ENCODE assay signal across 13 cellular contexts in genomic region chr2:86025229-86025820, GRCh38.
DNase-seq lines count a peak whose midpoint lies in the region; ATAC-seq, FAIRE-seq and TF ChIP-seq lines count a peak whose summit lies in the region.
"Had no signal": no experiment of that assay in that cellular context is flagged by ENCODE, and none has a peak within 500 bp of the region (broad histone marks: within the 10 kb centered on the region; RNA-seq: fewer than 3 reads in every experiment).

No MANE protein-coding gene starts in this region.

- ATAC-seq in HepG2 (peak; percentile 27), HG03342 (IDR thresholded peaks at IDR 0.05; ENCODE audit: unreplicated experiment) (no peak)
- ATAC-seq: Right ventricle myocardium inferior; stimulated activated naive CD8-positive, alpha-beta T cell treated with anti-CD3 and anti-CD28 coated beads, Interleukin-15, Interleukin-2, amounts not matched to agents 100 U/mL and 50 U/mL, for 24 hours had no signal

- H3K36me3 ChIP-seq in HepG2 (replicated peaks in 1 of 2; ENCODE audit: control insufficient read depth in 1 of 2, insufficient read depth in 2 of 2, low read length in 2 of 2): peaks cover 23 to 51% of the 10 kb centered on the region in 2 experiments

- in situ Hi-C loops in HepG2 (cut with HindIII; ENCODE audit: extremely low pct_ligation_motif_present, low pct_unique_long_range_greater_than_20kb) (no loop called here), GM13976 (cut with MboI; ENCODE audit: low sequenced_read_pairs, unreplicated experiment) (no loop called here)

- POLR2A ChIA-PET in AG04450 (lab: Yijun Ruan, JAX) (no interaction called here), HepG2 (lab: Yijun Ruan, JAX) (no interaction called here)

- DNase-seq in AG04450 (ENCODE audit: low read depth, low spot score): no peak
- no peak for DNase-seq in HepG2 (ENCODE audit: low spot score)
- DNase-seq in GM13976 (ENCODE audit: low spot score): no peak
- no peak for DNase-seq in germinal center (ENCODE audit: low spot score)
- no peak for DNase-seq in NCI-H1436 (lab: John Stamatoyannopoulos, UW)
- DNase-seq: effector CD8-positive, alpha-beta T cell; NCI-H510A treated with DMSO at 0.1 percent for 48 hours; stimulated activated CD4-positive, alpha-beta T cell treated with anti-CD3 and anti-CD28 coated beads, Interleukin-2, amount 100 ng/mL, for 48 hours; stimulated activated naive CD8-positive, alpha-beta T cell treated with anti-CD3 and anti-CD28 coated beads, Interleukin-15, Interleukin-2, amounts not matched to agents 100 U/mL and 50 U/mL, for 24 hours had no signal

- H3K27me3 ChIP-seq in AG04450 (ENCODE audit: control insufficient read depth, insufficient read depth, low read length) (no peaks in the 10 kb centered on the region), HepG2 (ENCODE audit: control insufficient read depth in 1 of 2, insufficient read depth in 2 of 2, low read length in 2 of 2) (no peaks in the 10 kb centered on the region)

- no peak overlapping the region for H2AFZ ChIP-seq in HepG2 (ENCODE audit: low read length)

- TF ChIP-seq CTCF in AG04450 (IDR thresholded peaks at IDR 0.05; ENCODE audit: low read depth, low read length) (0 out of 2 replicates have a peak, but pooled peaks have one; percentile 21), GM12874 (IDR thresholded peaks at IDR 0.05; ENCODE audit: insufficient read depth, low read depth, low read length) (peak; percentile 7; the same call in 1 of the 2 replicates), VCaP (conservative IDR thresholded peaks at IDR 0.05) (peak; percentile 51), HepG2 (CRISPR knock-in tag; IDR thresholded peaks at IDR 0.05) (no peak), GM13976 (IDR thresholded peaks at IDR 0.05; ENCODE audit: borderline replicate concordance, control extremely low read depth, extremely low read depth, insufficient read depth, missing control alignments) (no peak)

- H3K9ac ChIP-seq in HepG2 (ENCODE audit: insufficient read depth, low read depth, low read length): no peak overlapping the region

- H3K27ac ChIP-seq in AG04450 (ENCODE audit: low read depth, low read length) (no peak overlapping the region), VCaP (no peak overlapping the region), HepG2 (ENCODE audit: extremely low read length, insufficient read depth, low read length) (no peak overlapping the region)

- WGBS in HepG2 (ENCODE audit: low lambda C conversion rate): 97% methylated on average over 7 of the region's 7 CpGs

- H3K4me2 ChIP-seq in HepG2 (ENCODE audit: low read depth, low read length): no peak overlapping the region

- no peak for TF ChIP-seq RAD21 in HepG2 (CRISPR knock-in tag; IDR thresholded peaks at IDR 0.05)

- no peak for TF ChIP-seq POLR2A in HepG2 (IDR thresholded peaks at IDR 0.05; ENCODE audit: insufficient read depth in 1 of 2, low read depth in 2 of 2, low read length in 2 of 2)

- TF ChIP-seq EP300 in HepG2 (IDR thresholded peaks at IDR 0.05; ENCODE audit: low read depth in 2 of 2, low read length in 2 of 2) (no peak), HepG2 (CRISPR knock-in tag; IDR thresholded peaks at IDR 0.05; ENCODE audit: borderline replicate concordance) (no peak)

- H3K4me1 ChIP-seq in HepG2 (ENCODE audit: insufficient read depth, low read length): peaks cover 14% of the 10 kb centered on the region

- H3K9me3 ChIP-seq in AG04450 (ENCODE audit: control insufficient read depth, insufficient read depth, low read length) (no peaks in the 10 kb centered on the region), HepG2 (ENCODE audit: low read length) (no peaks in the 10 kb centered on the region)

- no peak overlapping the region for H3K4me3 ChIP-seq in AG04450 (ENCODE audit: low read depth, low read length)
- no peak overlapping the region for H3K4me3 ChIP-seq in HepG2 (replicated peaks in 1 of 3; ENCODE audit: insufficient read depth in 1 of 3, low read depth in 2 of 3, low read length in 3 of 3)

- peak; percentile 53 for FAIRE-seq in HepG2 (lab: Jason Lieb, UNC)

- CTCF ChIA-PET in AG04450 (lab: Charles Lee) (interaction anchor here (0.8 to 2.6 kb wide), 3 partner anchors 54 to 198 kb away, joined by 3 to 9 read pairs (median 3); no protein-coding TSS in a partner anchor), HepG2 (lab: Yijun Ruan, JAX; ENCODE audit: low intra/inter-chr PET ratio, low total read pairs) (no interaction called here)

- BruUV-seq in HepG2 (replicated peaks; lab: Mats Ljungman, UMichigan): no TSS peak

- no peaks in the 10 kb centered on the region for H4K20me1 ChIP-seq in HepG2 (ENCODE audit: insufficient read depth, low read length)

- intact Hi-C loops in HepG2 (cut with micrococcal nuclease; ENCODE audit: unreplicated experiment): no loop called here

- H3K79me2 ChIP-seq in HepG2 (ENCODE audit: insufficient read depth, low read length): no peaks in the 10 kb centered on the region

TF ChIP-seq in HepG2, 621 proteins besides CTCF, POLR2A, EP300 and RAD21:
- TF ChIP-seq ZNF598 (CRISPR knock-in tag; IDR thresholded peaks at IDR 0.05; ENCODE audit: borderline replicate concordance) (no peak), ZSCAN29 (CRISPR knock-in tag; conservative IDR thresholded peaks at IDR 0.05) (no peak), ZNF256 (CRISPR knock-in tag; conservative IDR thresholded peaks at IDR 0.05) (no peak), PHF5A (CRISPR knock-in tag; IDR thresholded peaks at IDR 0.05; ENCODE audit: low read depth, unreplicated experiment) (no peak), BORCS8-MEF2B (CRISPR knock-in tag; IDR thresholded peaks at IDR 0.05) (no peak), ZNF776 (CRISPR knock-in tag; IDR thresholded peaks at IDR 0.05) (no peak), RORA (CRISPR knock-in tag; IDR thresholded peaks at IDR 0.05) (no peak)
TF ChIP-seq in HepG2: peak in this region for 0.

Comparison
In these comparisons a context has a peak if more than half of its experiments do, and no peak if none do; other contexts are left out.
1. CTCF ChIP-seq: peak in AG04450 (single experiment), GM12874 (single experiment) and VCaP (single experiment); none in HepG2 (single experiment) and GM13976 (single experiment).